In genomic region chr11:6505577-6506240, GRCh38 we compare ENCODE assay signal across 8 cellular contexts. TPM values are rescaled to one million over a fixed set of nuclear protein-coding genes. Genes with fewer than 3 reads are reported as not detected.
DNase-seq lines count a peak whose midpoint lies in the region; ATAC-seq, FAIRE-seq and TF ChIP-seq lines count a peak whose summit lies in the region.

No MANE protein-coding gene starts in this region.

- H3K36me3 ChIP-seq in GM23248 (ENCODE audit: low read depth) (no peaks in the 10 kb centered on the region; the same call in 1 of the 2 replicates), brain microvascular endothelial cell (replicated peaks) (peaks cover 2% of the 10 kb centered on the region), kidney (ENCODE audit: control insufficient read depth in 1 of 2, insufficient read depth in 2 of 2, low read length in 2 of 2) (no peaks in the 10 kb centered on the region), tibial artery (peaks cover 0 to 54% (median 11%) of the 10 kb centered on the region in 3 donors), aorta (ENCODE audit: control insufficient read depth in 1 of 2, insufficient read depth in 2 of 2, low read length in 1 of 2) (no peaks in the 10 kb centered on the region)

- H3K79me2 ChIP-seq in GM23248 (ENCODE audit: insufficient read depth): no peaks in the 10 kb centered on the region

- WGBS in GM23248 (ENCODE audit: low coverage in 1 of 2, low lambda C conversion rate in 2 of 2, missing lambda C conversion rate in 2 of 2), 2 experiments: 3 to 10% methylated on average over 2 of the region's 2 CpGs
- WGBS in aorta, 2 donors: 55 to 57% methylated on average over 2 of the region's 2 CpGs

- H3K4me2 ChIP-seq in GM23248 (ENCODE audit: unreplicated experiment): no peak overlapping the region

- peak; percentile 52 for FAIRE-seq in kidney (lab: Jason Lieb, UNC)

- H3F3A ChIP-seq in GM23248 (ENCODE audit: insufficient read depth): peaks cover 39% of the 10 kb centered on the region

- H3K27ac ChIP-seq in GM23248: peak overlapping the region; percentile 68
- H3K27ac ChIP-seq in brain microvascular endothelial cell: no peak overlapping the region
- no peak overlapping the region for H3K27ac ChIP-seq in kidney (ENCODE audit: low read depth in 2 of 2, low read length in 2 of 2)
- H3K27ac ChIP-seq in tibial artery: no peak overlapping the region
- H3K27ac ChIP-seq in aorta (ENCODE audit: low read depth in 1 of 2, low read length in 2 of 2): no peak overlapping the region

- ATAC-seq in aorta (ENCODE audit: low FRiP score): no peak
- no peak for ATAC-seq in GM21381 (IDR thresholded peaks at IDR 0.05; ENCODE audit: unreplicated experiment)

- no peaks in the 10 kb centered on the region for H3K27me3 ChIP-seq in GM23248 (replicated peaks; ENCODE audit: insufficient read depth)
- H3K27me3 ChIP-seq in brain microvascular endothelial cell (replicated peaks): no peaks in the 10 kb centered on the region
- H3K27me3 ChIP-seq in tibial artery: no peaks in the 10 kb centered on the region
- no peaks in the 10 kb centered on the region for H3K27me3 ChIP-seq in aorta (ENCODE audit: control insufficient read depth in 1 of 2, insufficient read depth in 2 of 2, low read length in 1 of 2)

- H3K4me3 ChIP-seq in GM23248: no peak overlapping the region
- no peak overlapping the region for H3K4me3 ChIP-seq in brain microvascular endothelial cell (ENCODE audit: low read depth, low read length)
- no peak overlapping the region for H3K4me3 ChIP-seq in kidney (ENCODE audit: low read length in 2 of 2)
- H3K4me3 ChIP-seq in tibial artery: no peak overlapping the region
- H3K4me3 ChIP-seq in aorta (ENCODE audit: low read length in 2 of 2): no peak overlapping the region

- in situ Hi-C loops in GM23248 (cut with MboI): no loop called here
- in situ Hi-C loops in brain microvascular endothelial cell (cut with HindIII; ENCODE audit: low pct_ligation_motif_present, low sequenced_read_pairs): no loop called here

- peak; percentile 62 for TF ChIP-seq CTCF in brain microvascular endothelial cell (IDR thresholded peaks at IDR 0.05; ENCODE audit: low read depth, low read length, missing control alignments)
- TF ChIP-seq CTCF in kidney (IDR thresholded peaks at IDR 0.05; ENCODE audit: borderline replicate concordance, extremely low read depth, insufficient read depth): peak; percentile 58
- TF ChIP-seq CTCF in tibial artery (IDR thresholded peaks at IDR 0.05): peak; percentile 70 to 74

- no peaks in the 10 kb centered on the region for H3K9me2 ChIP-seq in GM23248 (ENCODE audit: insufficient read depth)

- H3K9ac ChIP-seq in GM23248 (no peak overlapping the region), kidney (ENCODE audit: low read length in 2 of 2) (no peak overlapping the region)

- intact Hi-C loops in kidney (cut with DNase I): loop anchor here (10.0 kb wide), 1 partner anchor 121 kb away; no protein-coding TSS in a partner anchor
- intact Hi-C loops in tibial artery (cut with DNase I; ENCODE audit: low total_unique reads): loop anchor here (10.0 kb wide), 1 partner anchor 121 kb away; no protein-coding TSS in a partner anchor
- intact Hi-C loops in aorta (cut with DNase I): loop anchor here (2.0 to 5.0 kb wide), 3 partner anchors 63 to 127 kb away; partner anchors contain the start of gene HPX (in 1 of the 2)

- H3K9me3 ChIP-seq in GM23248 (ENCODE audit: low read depth): no peaks in the 10 kb centered on the region
- no peaks in the 10 kb centered on the region for H3K9me3 ChIP-seq in kidney (ENCODE audit: control insufficient read depth in 1 of 2, low read length in 2 of 2)
- H3K9me3 ChIP-seq in tibial artery: no peaks in the 10 kb centered on the region
- no peaks in the 10 kb centered on the region for H3K9me3 ChIP-seq in aorta (ENCODE audit: control insufficient read depth, low read length)

- H3K4me1 ChIP-seq in GM23248 (ENCODE audit: insufficient read depth): peaks cover 20% of the 10 kb centered on the region
- no peaks in the 10 kb centered on the region for H3K4me1 ChIP-seq in kidney (ENCODE audit: control insufficient read depth in 1 of 2, insufficient read depth in 1 of 2, low read depth in 1 of 2, low read length in 2 of 2)
- H3K4me1 ChIP-seq in tibial artery: no peaks in the 10 kb centered on the region
- no peaks in the 10 kb centered on the region for H3K4me1 ChIP-seq in aorta (ENCODE audit: control insufficient read depth in 1 of 2, insufficient read depth in 2 of 2, low read length in 2 of 2)

- peak; percentile 25 for DNase-seq in DMS153 (lab: John Stamatoyannopoulos, UW)
- peak; percentile 86 for DNase-seq in GM23248
- DNase-seq in NCI-H345 (lab: John Stamatoyannopoulos, UW): peak; percentile 15
- DNase-seq in brain microvascular endothelial cell: peak; percentile 59
- no peak for DNase-seq in kidney
- no peak for DNase-seq in tibial artery
- no peak for DNase-seq in aorta

- no peaks in the 10 kb centered on the region for H4K20me1 ChIP-seq in GM23248 (ENCODE audit: insufficient read depth)

- no peak overlapping the region for H2AFZ ChIP-seq in GM23248

RNA-seq across cellular contexts. Expression of gene DNHD1, which starts 8.6 kb away (rescaled TPM):
- 2.2 and 4.6 TPM in 2 replicates for total RNA-seq in GM23248 (2014; rRNA removed; shearing (Covaris generic))
- 1.1 and 1.2 TPM in 2 replicates for polyA plus RNA-seq in GM23248 (2016; fragmentation: Nextera tagmentation; extraction: Ambion mirVana)
- total RNA-seq in kidney: 10.1 TPM
- 3.5 TPM for polyA plus RNA-seq in kidney (ENCODE audit: insufficient read depth, low read depth, low replicate concordance)
- 10 to 100 TPM; 24.1 to 28.1 TPM for total RNA-seq in aorta
- polyA plus RNA-seq in aorta: 10 to 100 TPM in 1 of 2 donors, 1 to 10 TPM in 1; 1.9 to 20.5 TPM

RNA-seq across cellular contexts. Expression of gene TIMM10B, which starts 24.4 kb away (rescaled TPM):
- total RNA-seq in GM23248 (2014; rRNA removed; shearing (Covaris generic)): 31.7 and 43.8 TPM in 2 replicates
- polyA plus RNA-seq in GM23248 (2016; fragmentation: Nextera tagmentation; extraction: Ambion mirVana): 35.0 and 35.4 TPM in 2 replicates
- 44.7 TPM for total RNA-seq in kidney
- 34.6 TPM for polyA plus RNA-seq in kidney (ENCODE audit: insufficient read depth, low read depth, low replicate concordance)
- total RNA-seq in aorta: 10 to 100 TPM; 31.1 to 37.3 TPM
- 10 to 100 TPM; 21.0 to 39.1 TPM for polyA plus RNA-seq in aorta

RNA-seq across cellular contexts. Expression of gene ARFIP2, which starts 24.6 kb away (rescaled TPM):
- total RNA-seq in GM23248 (2014; rRNA removed; shearing (Covaris generic)): 69.5 and 75.0 TPM in 2 replicates
- polyA plus RNA-seq in GM23248 (2016; fragmentation: Nextera tagmentation; extraction: Ambion mirVana) (56.6 and 57.9 TPM in 2 replicates), kidney (ENCODE audit: insufficient read depth, low read depth, low replicate concordance) (62.3 TPM), aorta (10 to 100 TPM; 14.9 to 56.1 TPM)
- total RNA-seq in kidney (45.6 TPM), aorta (10 to 100 TPM; 40.8 to 46.0 TPM)

RNA-seq across cellular contexts. Expression of gene TRIM3, which starts 32.0 kb away (rescaled TPM):
- total RNA-seq in GM23248 (2014; rRNA removed; shearing (Covaris generic)): 20.5 and 29.9 TPM in 2 replicates
- polyA plus RNA-seq in GM23248 (2016; fragmentation: Nextera tagmentation; extraction: Ambion mirVana): 15.2 and 17.1 TPM in 2 replicates
- 20.8 TPM for total RNA-seq in kidney
- polyA plus RNA-seq in kidney (ENCODE audit: insufficient read depth, low read depth, low replicate concordance): 10.8 TPM
- 10 to 100 TPM; 28.6 to 35.5 TPM for total RNA-seq in aorta
- 10 to 100 TPM; 23.5 to 44.9 TPM for polyA plus RNA-seq in aorta

Comparison
In these comparisons a context has a peak if more than half of its experiments do, and no peak if none do; other contexts are left out.
1. DNase-seq: peak in DMS153 (single experiment), GM23248 (single experiment), NCI-H345 (single experiment) and brain microvascular endothelial cell (single experiment); none in kidney (single experiment), tibial artery (0 of 2) and aorta (0 of 2).
2. Peak in every context shown above with its lines, with median percentiles within 50 percentile points of each other: CTCF ChIP-seq.